30 cellular contexts compared by ENCODE assay signal in the genomic region with DNA sequence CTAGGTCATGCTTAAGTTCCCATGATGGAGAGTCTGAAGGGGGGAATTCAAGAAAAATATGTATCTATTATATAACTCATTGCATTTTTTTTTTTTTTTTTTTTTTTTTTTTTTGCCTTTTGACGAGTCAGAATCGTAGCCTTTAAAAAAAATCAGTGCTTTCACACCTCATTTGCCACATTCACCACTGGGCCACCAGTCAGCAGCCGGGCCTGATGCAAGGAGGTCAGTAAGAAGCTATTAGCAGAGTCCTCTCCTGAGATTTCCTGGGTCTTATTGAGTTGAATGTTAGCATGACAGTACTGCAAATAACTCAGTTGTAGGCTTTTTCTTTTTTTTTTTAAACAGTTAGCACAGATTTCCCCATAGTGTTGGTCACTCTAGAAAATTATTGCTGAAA.
"Had no signal": no experiment of that assay in that cellular context is flagged by ENCODE, and none has a peak within 500 bp of the region (broad histone marks: within the 10 kb centered on the region; RNA-seq: fewer than 3 reads in every experiment).

No MANE protein-coding gene starts in this region.

- H3K9me3 Mint-ChIP-seq: activated CD4-positive, alpha-beta memory T cell treated with anti-CD3 and anti-CD28 coated beads, Interleukin-2, amount 10 ng/mL, durations not matched to agents 7 days and 5 days; activated CD4-positive, alpha-beta T cell treated with anti-CD3 and anti-CD28 coated beads, Interleukin-2, amount 10 ng/mL, durations not matched to agents 7 days and 5 days; activated naive CD4-positive, alpha-beta T cell treated with anti-CD3 and anti-CD28 coated beads, Interleukin-2, amount 10 ng/mL, durations not matched to agents 7 days and 5 days; activated naive CD4-positive, alpha-beta T cell treated with anti-CD3 and anti-CD28 coated beads, Interleukin-2, amount 50 U/mL, for 72 hours; activated naive CD8-positive, alpha-beta T cell treated with anti-CD3 and anti-CD28 coated beads, Interleukin-2, amount 10 ng/mL, durations not matched to agents 7 days and 5 days; activated T-cell treated with anti-CD3 and anti-CD28 coated beads, Interleukin-2, amount 50 U/mL, for 24 hours; dendritic cell treated with granulocyte-macrophage colony-stimulating factor and Interleukin-4, amounts not matched to agents 40 ng/mL and 50 ng/mL, for 4 days had no signal

- H3K36me3 Mint-ChIP-seq: activated naive CD4-positive, alpha-beta T cell treated with anti-CD3 and anti-CD28 coated beads, Interleukin-2, amount 10 ng/mL, durations not matched to agents 7 days and 5 days; activated naive CD4-positive, alpha-beta T cell treated with anti-CD3 and anti-CD28 coated beads, Interleukin-2, amount 50 U/mL, for 72 hours; activated naive CD8-positive, alpha-beta T cell treated with anti-CD3 and anti-CD28 coated beads, Interleukin-2, amount 10 ng/mL, durations not matched to agents 7 days and 5 days had no signal

- H3K9me3 ChIP-seq: ascending aorta, breast epithelium, esophagus muscularis mucosa, gastrocnemius medialis, heart right ventricle had no signal

- H3K4me1 ChIP-seq: ascending aorta, breast epithelium, esophagus muscularis mucosa, foreskin keratinocyte, gastrocnemius medialis, heart right ventricle had no signal

- H3K36me3 ChIP-seq: ascending aorta, breast epithelium, cardiac muscle cell, esophagus muscularis mucosa, gastrocnemius medialis, heart right ventricle had no signal

- DNase-seq: activated CD4-positive, alpha-beta memory T cell treated with anti-CD3 and anti-CD28 coated beads, Interleukin-2, amount 10 ng/mL, durations not matched to agents 7 days and 5 days; activated CD4-positive, alpha-beta T cell treated with anti-CD3 and anti-CD28 coated beads for 1 hour; activated CD4-positive, alpha-beta T cell treated with anti-CD3 and anti-CD28 coated beads for 4 hours; activated CD4-positive, alpha-beta T cell treated with anti-CD3 and anti-CD28 coated beads, Interleukin-2, amount 10 ng/mL, durations not matched to agents 7 days and 5 days; activated CD4-positive, alpha-beta T cell treated with anti-CD3 and anti-CD28 coated beads, Interleukin-2, amount 50 U/mL, for 4 hours; activated CD8-positive, alpha-beta memory T cell treated with anti-CD3 and anti-CD28 coated beads, Interleukin-2, amount 50 U/mL, for 48 hours; activated gamma-delta T cell; activated naive CD4-positive, alpha-beta T cell; activated naive CD4-positive, alpha-beta T cell treated with anti-CD3 and anti-CD28 coated beads, Interleukin-2, amount 10 ng/mL, durations not matched to agents 7 days and 5 days; activated naive CD8-positive, alpha-beta T cell treated with anti-CD3 and anti-CD28 coated beads, Interleukin-2, amount 10 ng/mL, durations not matched to agents 7 days and 5 days; activated T-cell treated with anti-CD3 and anti-CD28 coated beads for 4 hours; activated T-cell treated with anti-CD3 and anti-CD28 coated beads, Interleukin-2, amount 50 U/mL, for 24 hours; activated T-cell treated with anti-CD3 and anti-CD28 coated beads, Interleukin-2, amount 50 U/mL, for 72 hours; central memory CD4-positive, alpha-beta T cell; cerebellar nuclear complex; dorsolateral prefrontal cortex; effector memory CD4-positive, alpha-beta T cell; erythroblast; foreskin keratinocyte; gastrocnemius medialis; heart right ventricle; T-helper 2 cell had no signal

- H3K4me3 Mint-ChIP-seq: activated CD4-positive, alpha-beta memory T cell treated with anti-CD3 and anti-CD28 coated beads, Interleukin-2, amount 10 ng/mL, durations not matched to agents 7 days and 5 days; activated CD4-positive, alpha-beta T cell treated with anti-CD3 and anti-CD28 coated beads, Interleukin-2, amount 10 ng/mL, durations not matched to agents 7 days and 5 days; activated naive CD4-positive, alpha-beta T cell treated with anti-CD3 and anti-CD28 coated beads, Interleukin-2, amount 10 ng/mL, durations not matched to agents 7 days and 5 days; activated naive CD8-positive, alpha-beta T cell treated with anti-CD3 and anti-CD28 coated beads, Interleukin-2, amount 10 ng/mL, durations not matched to agents 7 days and 5 days; activated T-cell treated with anti-CD3 and anti-CD28 coated beads, Interleukin-2, amount 50 U/mL, for 24 hours; activated T-cell treated with anti-CD3 and anti-CD28 coated beads, Interleukin-2, amount 50 U/mL, for 72 hours; brain; dendritic cell treated with granulocyte-macrophage colony-stimulating factor and Interleukin-4, amounts not matched to agents 40 ng/mL and 50 ng/mL, for 4 days had no signal

- H3K27ac ChIP-seq: ascending aorta, breast epithelium, cardiac muscle cell, coronary artery, dorsolateral prefrontal cortex, esophagus muscularis mucosa, foreskin keratinocyte, gastrocnemius medialis, heart right ventricle had no signal

- H3K27me3 ChIP-seq: ascending aorta, breast epithelium, cardiac muscle cell, dorsolateral prefrontal cortex, esophagus muscularis mucosa, foreskin keratinocyte, gastrocnemius medialis, heart right ventricle had no signal

- H3K4me1 Mint-ChIP-seq: activated CD4-positive, alpha-beta memory T cell treated with anti-CD3 and anti-CD28 coated beads, Interleukin-2, amount 10 ng/mL, durations not matched to agents 7 days and 5 days; activated CD4-positive, alpha-beta T cell treated with anti-CD3 and anti-CD28 coated beads, Interleukin-2, amount 10 ng/mL, durations not matched to agents 7 days and 5 days; activated naive CD4-positive, alpha-beta T cell treated with anti-CD3 and anti-CD28 coated beads, Interleukin-2, amount 10 ng/mL, durations not matched to agents 7 days and 5 days; activated naive CD8-positive, alpha-beta T cell treated with anti-CD3 and anti-CD28 coated beads, Interleukin-2, amount 10 ng/mL, durations not matched to agents 7 days and 5 days; brain had no signal

- H3K27me3 Mint-ChIP-seq: activated CD4-positive, alpha-beta memory T cell treated with anti-CD3 and anti-CD28 coated beads, Interleukin-2, amount 10 ng/mL, durations not matched to agents 7 days and 5 days; activated CD4-positive, alpha-beta T cell treated with anti-CD3 and anti-CD28 coated beads, Interleukin-2, amount 10 ng/mL, durations not matched to agents 7 days and 5 days; activated naive CD4-positive, alpha-beta T cell treated with anti-CD3 and anti-CD28 coated beads, Interleukin-2, amount 10 ng/mL, durations not matched to agents 7 days and 5 days; activated naive CD8-positive, alpha-beta T cell treated with anti-CD3 and anti-CD28 coated beads, Interleukin-2, amount 10 ng/mL, durations not matched to agents 7 days and 5 days; activated T-cell treated with anti-CD3 and anti-CD28 coated beads, Interleukin-2, amount 50 U/mL, for 24 hours; brain; dendritic cell treated with granulocyte-macrophage colony-stimulating factor and Interleukin-4, amounts not matched to agents 40 ng/mL and 50 ng/mL, for 4 days had no signal

- H3K27ac Mint-ChIP-seq: activated CD4-positive, alpha-beta memory T cell treated with anti-CD3 and anti-CD28 coated beads, Interleukin-2, amount 10 ng/mL, durations not matched to agents 7 days and 5 days; activated CD4-positive, alpha-beta T cell treated with anti-CD3 and anti-CD28 coated beads, Interleukin-2, amount 10 ng/mL, durations not matched to agents 7 days and 5 days; activated naive CD4-positive, alpha-beta T cell treated with anti-CD3 and anti-CD28 coated beads, Interleukin-2, amount 10 ng/mL, durations not matched to agents 7 days and 5 days; activated naive CD4-positive, alpha-beta T cell treated with anti-CD3 and anti-CD28 coated beads, Interleukin-2, amount 50 U/mL, for 72 hours; activated naive CD8-positive, alpha-beta T cell treated with anti-CD3 and anti-CD28 coated beads, Interleukin-2, amount 10 ng/mL, durations not matched to agents 7 days and 5 days; activated T-cell treated with anti-CD3 and anti-CD28 coated beads, Interleukin-2, amount 50 U/mL, for 24 hours; activated T-cell treated with anti-CD3 and anti-CD28 coated beads, Interleukin-2, amount 50 U/mL, for 72 hours; brain; dendritic cell treated with granulocyte-macrophage colony-stimulating factor and Interleukin-4, amounts not matched to agents 40 ng/mL and 50 ng/mL, for 4 days had no signal

- ATAC-seq: activated naive CD4-positive, alpha-beta T cell treated with anti-CD3 and anti-CD28 coated beads, Interleukin-2, amount 50 U/mL, for 72 hours; activated T-cell treated with anti-CD3 and anti-CD28 coated beads, Interleukin-2, amount 50 U/mL, for 72 hours; foreskin keratinocyte; gastrocnemius medialis; heart right ventricle had no signal

- H3K4me3 ChIP-seq: ascending aorta, breast epithelium, cardiac muscle cell, coronary artery, dorsolateral prefrontal cortex, esophagus muscularis mucosa, gastrocnemius medialis, heart right ventricle had no signal
